11 cellular contexts compared by ENCODE assay signal in genomic region chr11:120316880-120317688, GRCh38. TPM values are rescaled to one million over a fixed set of nuclear protein-coding genes. Genes with fewer than 3 reads are reported as not detected.
A peak's percentile ranks its signal among the peaks of the same experiment; 100 is the strongest.
DNase-seq lines count a peak whose midpoint lies in the region; ATAC-seq and TF ChIP-seq lines count a peak whose summit lies in the region.
"Had no signal": no experiment of that assay in that cellular context is flagged by ENCODE, and none has a peak within 500 bp of the region (broad histone marks: within the 10 kb centered on the region; RNA-seq: fewer than 3 reads in every experiment).

No MANE protein-coding gene starts in this region.

- TF ChIP-seq CTCF in VCaP (conservative IDR thresholded peaks at IDR 0.05) = no peak
- TF ChIP-seq CTCF in left ventricle myocardium inferior (IDR thresholded peaks at IDR 0.05; ENCODE audit: borderline replicate concordance) = no peak
- no peak for TF ChIP-seq CTCF in prostate gland (IDR thresholded peaks at IDR 0.05)
- no peak for TF ChIP-seq CTCF in GM20000 (IDR thresholded peaks at IDR 0.05; ENCODE audit: extremely low read depth, missing control alignments)

- no peaks in the 10 kb centered on the region for H3K9me3 ChIP-seq in left ventricle myocardium inferior (replicated peaks)
- no peaks in the 10 kb centered on the region for H3K9me3 ChIP-seq in prostate gland

- DNase-seq in DMS79 (lab: John Stamatoyannopoulos, UW) = peak; percentile 78
- peak; percentile 68 for DNase-seq in left ventricle myocardium inferior
- peak; percentile 97 for DNase-seq in prostate gland (ENCODE audit: low spot score)
- DNase-seq in GM20000 (ENCODE audit: low spot score) = no peak
- DNase-seq: cortex of kidney, naive B cell, OCI-M1 had no signal

- H3K27me3 ChIP-seq in left ventricle myocardium inferior (ENCODE audit: low read depth) (no peaks in the 10 kb centered on the region), prostate gland (replicated peaks; ENCODE audit: insufficient read depth) (no peaks in the 10 kb centered on the region)

- WGBS in prostate gland = 18% methylated on average over 8 of the region's 8 CpGs

- peaks cover 37% of the 10 kb centered on the region for H3K27me3 Mint-ChIP-seq in stimulated activated memory B cell treated with anti-CD40 and anti-IgM and Interleukin-4, amounts not matched to agents 10 μg/mL and 1 μg/mL and 100 μg/mL, for 72 hours

- no peak for ATAC-seq in stimulated activated memory B cell treated with anti-CD40 and anti-IgM and Interleukin-4, amounts not matched to agents 10 μg/mL and 1 μg/mL and 100 μg/mL, for 72 hours
- no peak for ATAC-seq in GM21717 (IDR thresholded peaks at IDR 0.05; ENCODE audit: unreplicated experiment)
- no peak for ATAC-seq in GM21737 (IDR thresholded peaks at IDR 0.05; ENCODE audit: unreplicated experiment)

- no peaks in the 10 kb centered on the region for H3K4me1 Mint-ChIP-seq in stimulated activated memory B cell treated with anti-CD40 and anti-IgM and Interleukin-4, amounts not matched to agents 10 μg/mL and 1 μg/mL and 100 μg/mL, for 72 hours
- H3K4me1 Mint-ChIP-seq: naive B cell had no signal

- intact Hi-C loops in left ventricle myocardium inferior (cut with micrococcal nuclease) = no loop called here
- intact Hi-C loops in prostate gland (cut with DNase I) = no loop called here

- TF ChIP-seq POLR2A in prostate gland (IDR thresholded peaks at IDR 0.05) = peak; percentile 61

- no peak overlapping the region for H3K4me3 Mint-ChIP-seq in stimulated activated memory B cell treated with anti-CD40 and anti-IgM and Interleukin-4, amounts not matched to agents 10 μg/mL and 1 μg/mL and 100 μg/mL, for 72 hours
- H3K4me3 Mint-ChIP-seq: naive B cell had no signal

- no peak overlapping the region for H3K4me3 ChIP-seq in left ventricle myocardium inferior
- no peak overlapping the region for H3K4me3 ChIP-seq in prostate gland

- no peaks in the 10 kb centered on the region for H3K9me3 Mint-ChIP-seq in stimulated activated memory B cell treated with anti-CD40 and anti-IgM and Interleukin-4, amounts not matched to agents 10 μg/mL and 1 μg/mL and 100 μg/mL, for 72 hours

- H3K4me1 ChIP-seq in left ventricle myocardium inferior = peaks cover 41% of the 10 kb centered on the region
- H3K4me1 ChIP-seq in prostate gland (replicated peaks) = peaks cover 2% of the 10 kb centered on the region

- H3K27ac ChIP-seq in VCaP (peak overlapping the region; percentile 71), left ventricle myocardium inferior (replicated peaks) (peak overlapping the region; percentile 72), prostate gland (peak overlapping the region; percentile 76 to 77)

- H3K36me3 ChIP-seq in left ventricle myocardium inferior = no peaks in the 10 kb centered on the region
- H3K36me3 ChIP-seq in prostate gland = no peaks in the 10 kb centered on the region

- H3K36me3 Mint-ChIP-seq in stimulated activated memory B cell treated with anti-CD40 and anti-IgM and Interleukin-4, amounts not matched to agents 10 μg/mL and 1 μg/mL and 100 μg/mL, for 72 hours = no peaks in the 10 kb centered on the region
- H3K36me3 Mint-ChIP-seq: naive B cell had no signal

- H3K27ac Mint-ChIP-seq in stimulated activated memory B cell treated with anti-CD40 and anti-IgM and Interleukin-4, amounts not matched to agents 10 μg/mL and 1 μg/mL and 100 μg/mL, for 72 hours = no peak overlapping the region
- H3K27ac Mint-ChIP-seq: naive B cell had no signal

RNA-seq across cellular contexts. Expression of gene TLCD5, which starts 8.0 kb away (rescaled TPM):
- 9.7 TPM for total RNA-seq in left ventricle myocardium inferior
- 10 to 100 TPM in 1 of 2 donors, 1 to 10 TPM in 1; 7.8 to 10.6 TPM for total RNA-seq in prostate gland

RNA-seq across cellular contexts. Expression of gene ARHGEF12, which starts 19.1 kb away (rescaled TPM):
- 92.9 TPM for total RNA-seq in left ventricle myocardium inferior
- total RNA-seq in prostate gland = 10 to 100 TPM; 86.2 to 96.5 TPM
